In the genomic region with DNA sequence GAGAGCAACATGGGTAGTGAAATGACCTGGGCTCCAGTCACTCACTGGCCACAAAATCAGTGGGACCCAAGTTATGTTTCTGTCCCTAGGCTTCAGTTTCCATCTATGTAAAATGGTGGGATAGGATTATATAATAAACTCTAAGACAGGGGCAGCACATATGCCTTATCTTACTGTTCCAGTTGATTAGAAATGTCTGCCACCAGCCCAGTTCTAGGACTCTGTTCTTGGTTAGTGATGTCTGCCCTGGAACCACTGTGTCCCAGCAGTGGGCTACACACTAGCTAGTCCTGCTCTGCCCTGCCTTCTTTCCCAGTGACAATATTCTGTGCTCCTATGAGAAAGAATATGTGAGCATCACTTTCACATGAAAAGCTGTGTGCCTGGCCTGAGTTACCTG, we compare ENCODE assay signal across 8 cellular contexts.
"Had no signal": no experiment of that assay in that cellular context is flagged by ENCODE, and none has a peak within 500 bp of the region (broad histone marks: within the 10 kb centered on the region; RNA-seq: fewer than 3 reads in every experiment).

No MANE protein-coding gene starts in this region.

- FAIRE-seq: HTR-8/SVneo had no signal

- H3K9ac ChIP-seq: GM23248 had no signal

- H3K4me3 Mint-ChIP-seq: IgD-negative memory B cell had no signal

- DNase-seq: GM23248, GOT3, H7, KG1 had no signal

- H3K9me3 ChIP-seq: HAP-1 had no signal

- ATAC-seq: HCT116 had no signal

- H3K27ac Mint-ChIP-seq: IgD-negative memory B cell had no signal

- H3K27ac ChIP-seq: GM23248 had no signal

- H3K9me3 Mint-ChIP-seq: IgD-negative memory B cell had no signal

- H2AFZ ChIP-seq: GM23248 had no signal

- H3K27me3 Mint-ChIP-seq: IgD-negative memory B cell had no signal

- H3K4me3 ChIP-seq: GM23248, HAP-1 had no signal

- H3K36me3 ChIP-seq: HAP-1 had no signal

- H3K4me1 ChIP-seq: HAP-1 had no signal

- H3K4me1 Mint-ChIP-seq: IgD-negative memory B cell had no signal
